In the genomic region with DNA sequence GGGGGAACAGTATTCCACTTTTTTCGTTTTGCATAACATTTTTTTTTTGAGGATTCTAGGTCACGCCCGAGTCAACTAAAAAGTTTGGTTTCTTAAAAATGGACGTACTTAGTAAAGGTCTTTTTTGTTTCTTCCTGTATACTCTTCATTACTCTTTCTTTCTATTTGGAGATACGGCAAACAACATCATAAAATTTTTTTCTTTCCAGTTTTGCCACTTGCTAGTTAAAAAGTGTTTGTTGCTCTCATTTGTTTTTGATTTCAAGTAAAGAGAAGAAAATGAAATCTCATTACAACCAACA, we compare ENCODE assay signal across 8 cellular contexts. TPM values are rescaled to one million over a fixed set of nuclear protein-coding genes. Genes with fewer than 3 reads are reported as not detected.
DNase-seq lines count a peak whose midpoint lies in the region; ATAC-seq, FAIRE-seq and TF ChIP-seq lines count a peak whose summit lies in the region.

No MANE protein-coding gene starts in this region.

- TF ChIP-seq POLR2A in sigmoid colon (IDR thresholded peaks at IDR 0.05), result no peak

- H3K27ac ChIP-seq in sigmoid colon, result peak overlapping the region; percentile 95 to 99 (median 96)

- intact Hi-C loops in sigmoid colon (cut with DNase I), result loop anchor here (5.0 kb wide), 5 partner anchors 145 to 715 kb away; partner anchors contain the start of genes MPZL1, POU2F1 and TIPRL

- peaks cover 0 to 57% (median 42%) of the 10 kb centered on the region in 4 donors for H3K4me1 ChIP-seq in sigmoid colon

- TF ChIP-seq CTCF in fibroblast of the aortic adventitia (IDR thresholded peaks at IDR 0.05; ENCODE audit: insufficient read depth, low read length) (no peak), sigmoid colon (IDR thresholded peaks at IDR 0.05) (no peak)

- FAIRE-seq in GM18507 (lab: Jason Lieb, UNC) (peak; percentile 21), TTC549 (lab: Jason Lieb, UNC) (peak; percentile 81)

- no peak for DNase-seq in GM18507 (ENCODE audit: extremely low spot score, insufficient read length, low read depth)
- DNase-seq in fibroblast of the aortic adventitia (ENCODE audit: low read depth), result no peak
- DNase-seq in sigmoid colon, result no peak
- no peak for DNase-seq in A172 (ENCODE audit: low spot score)
- DNase-seq in NCI-H2196 (lab: John Stamatoyannopoulos, UW; ENCODE audit: unreplicated experiment), result no peak
- DNase-seq in AG08396 (ENCODE audit: low spot score), result no peak

- WGBS in sigmoid colon, 2 donors, result 0 to 1% methylated on average over 5 of the region's 5 CpGs

- H3K4me3 ChIP-seq in fibroblast of the aortic adventitia (ENCODE audit: low read depth, low read length), result peak overlapping the region; percentile 88
- H3K4me3 ChIP-seq in sigmoid colon, result peak overlapping the region; percentile 70 to 99 (median 86)

- no peaks in the 10 kb centered on the region for H3K9me3 ChIP-seq in sigmoid colon

- ATAC-seq in HG03432 (IDR thresholded peaks at IDR 0.05; ENCODE audit: unreplicated experiment), result no peak

- no peak for TF ChIP-seq EP300 in sigmoid colon (IDR thresholded peaks at IDR 0.05)

- no peaks in the 10 kb centered on the region for H3K27me3 ChIP-seq in sigmoid colon

- H3K36me3 ChIP-seq in sigmoid colon, result no peaks in the 10 kb centered on the region

RNA-seq across cellular contexts. Expression of gene MPC2, which starts 0.8 kb away (rescaled TPM):
- total RNA-seq in fibroblast of the aortic adventitia (ENCODE audit: low replicate concordance) (14.9 and 49.3 TPM in 2 replicates), sigmoid colon (10 to 100 TPM; 44.4 to 64.2 (median 55.2) TPM)
- 100 to 1,000 TPM; 136 to 252 (median 144) TPM for polyA plus RNA-seq in sigmoid colon
- 112 and 161 TPM in 2 replicates for total RNA-seq in A172 (2014; rRNA removed; shearing (Covaris generic))

RNA-seq across cellular contexts. Expression of gene DCAF6, which starts 1.2 kb away (rescaled TPM):
- 68.9 and 83.4 TPM in 2 replicates for total RNA-seq in fibroblast of the aortic adventitia (ENCODE audit: low replicate concordance)
- 100 to 1,000 TPM in 1 of 4 donors, 10 to 100 TPM in 3; 79.6 to 102 (median 86.2) TPM for total RNA-seq in sigmoid colon
- 10 to 100 TPM; 33.6 to 49.0 (median 43.8) TPM for polyA plus RNA-seq in sigmoid colon
- total RNA-seq in A172 (2014; rRNA removed; shearing (Covaris generic)), result 79.9 and 84.1 TPM in 2 replicates

RNA-seq across cellular contexts. Expression of gene ADCY10, which starts 23.7 kb away (rescaled TPM):
- total RNA-seq in fibroblast of the aortic adventitia (ENCODE audit: low replicate concordance), result 0.09 and 0.25 TPM in 2 replicates
- under 1 TPM in 3 of 4 donors, not detected in 1; 0.14 to 0.33 (median 0.28) TPM for total RNA-seq in sigmoid colon
- polyA plus RNA-seq in sigmoid colon, result under 1 TPM in 2 of 3 donors, not detected in 1; 0.26 to 0.92 TPM
- not detected in 2 replicates for total RNA-seq in A172 (2014; rRNA removed; shearing (Covaris generic))
